ENCODE assay signal across 1 cellular context in the genomic region with DNA sequence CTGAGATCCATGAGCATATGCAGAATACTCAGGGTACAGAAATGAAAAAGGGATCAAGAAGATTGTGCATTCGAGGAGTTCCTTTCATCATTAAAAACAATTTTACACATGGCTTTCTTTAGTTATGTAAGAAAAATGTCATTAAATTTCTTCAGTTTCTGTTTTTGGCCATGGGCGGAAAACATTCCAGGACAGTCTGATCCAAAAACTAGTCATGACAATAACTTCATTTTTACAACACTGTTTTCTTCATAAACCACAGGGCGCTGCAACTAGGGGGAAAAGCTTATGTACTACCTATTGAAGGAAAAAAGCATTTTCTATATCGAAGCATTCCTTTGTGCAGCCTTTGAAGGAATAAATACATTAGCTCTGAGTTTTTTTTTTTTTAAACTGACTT.
TF ChIP-seq lines count a peak whose summit lies in the region.

No MANE protein-coding gene starts in this region.

TF ChIP-seq in SK-N-SH treated with all-trans-retinoic acid at 6 μM for 48 hours, 23 proteins besides CTCF, POLR2A, EP300 and RAD21 (continued from another document):
- TF ChIP-seq, protein P1, sequence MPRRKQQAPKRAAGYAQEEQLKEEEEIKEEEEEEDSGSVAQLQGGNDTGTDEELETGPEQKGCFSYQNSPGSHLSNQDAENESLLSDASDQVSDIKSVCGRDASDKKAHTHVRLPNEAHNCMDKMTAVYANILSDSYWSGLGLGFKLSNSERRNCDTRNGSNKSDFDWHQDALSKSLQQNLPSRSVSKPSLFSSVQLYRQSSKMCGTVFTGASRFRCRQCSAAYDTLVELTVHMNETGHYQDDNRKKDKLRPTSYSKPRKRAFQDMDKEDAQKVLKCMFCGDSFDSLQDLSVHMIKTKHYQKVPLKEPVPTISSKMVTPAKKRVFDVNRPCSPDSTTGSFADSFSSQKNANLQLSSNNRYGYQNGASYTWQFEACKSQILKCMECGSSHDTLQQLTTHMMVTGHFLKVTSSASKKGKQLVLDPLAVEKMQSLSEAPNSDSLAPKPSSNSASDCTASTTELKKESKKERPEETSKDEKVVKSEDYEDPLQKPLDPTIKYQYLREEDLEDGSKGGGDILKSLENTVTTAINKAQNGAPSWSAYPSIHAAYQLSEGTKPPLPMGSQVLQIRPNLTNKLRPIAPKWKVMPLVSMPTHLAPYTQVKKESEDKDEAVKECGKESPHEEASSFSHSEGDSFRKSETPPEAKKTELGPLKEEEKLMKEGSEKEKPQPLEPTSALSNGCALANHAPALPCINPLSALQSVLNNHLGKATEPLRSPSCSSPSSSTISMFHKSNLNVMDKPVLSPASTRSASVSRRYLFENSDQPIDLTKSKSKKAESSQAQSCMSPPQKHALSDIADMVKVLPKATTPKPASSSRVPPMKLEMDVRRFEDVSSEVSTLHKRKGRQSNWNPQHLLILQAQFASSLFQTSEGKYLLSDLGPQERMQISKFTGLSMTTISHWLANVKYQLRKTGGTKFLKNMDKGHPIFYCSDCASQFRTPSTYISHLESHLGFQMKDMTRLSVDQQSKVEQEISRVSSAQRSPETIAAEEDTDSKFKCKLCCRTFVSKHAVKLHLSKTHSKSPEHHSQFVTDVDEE (CRISPR knock-in tag; IDR thresholded peaks at IDR 0.05) = no peak
